ENCODE assay signal across 1 cellular context in genomic region chr18:36770315-36770946, GRCh38.
TF ChIP-seq lines count a peak whose summit lies in the region.

No MANE protein-coding gene starts in this region.

TF ChIP-seq in GM12878, 131 proteins besides CTCF, POLR2A, EP300 and RAD21:
- no peak for TF ChIP-seq SKIL (IDR thresholded peaks at IDR 0.05; ENCODE audit: low read depth, poor library complexity, severe bottlenecking)
- no peak for TF ChIP-seq ZSCAN29 (IDR thresholded peaks at IDR 0.05)
- no peak for TF ChIP-seq NR2C1 (IDR thresholded peaks at IDR 0.05)
- no peak for TF ChIP-seq ATF3 (IDR thresholded peaks at IDR 0.05; ENCODE audit: borderline replicate concordance, extremely low read depth, low read depth, low read length)
- no peak for TF ChIP-seq CREM (IDR thresholded peaks at IDR 0.05; ENCODE audit: low read depth)
- no peak for TF ChIP-seq YY1 (IDR thresholded peaks at IDR 0.05; ENCODE audit: low read depth, low read length)
- TF ChIP-seq TCF12 (IDR thresholded peaks at IDR 0.05; ENCODE audit: low read depth, low read length) = no peak
- TF ChIP-seq BCL3 (IDR thresholded peaks at IDR 0.05; ENCODE audit: borderline replicate concordance, insufficient read depth, low read depth, low read length, poor library complexity, severe bottlenecking) = no peak
